In the genomic region with DNA sequence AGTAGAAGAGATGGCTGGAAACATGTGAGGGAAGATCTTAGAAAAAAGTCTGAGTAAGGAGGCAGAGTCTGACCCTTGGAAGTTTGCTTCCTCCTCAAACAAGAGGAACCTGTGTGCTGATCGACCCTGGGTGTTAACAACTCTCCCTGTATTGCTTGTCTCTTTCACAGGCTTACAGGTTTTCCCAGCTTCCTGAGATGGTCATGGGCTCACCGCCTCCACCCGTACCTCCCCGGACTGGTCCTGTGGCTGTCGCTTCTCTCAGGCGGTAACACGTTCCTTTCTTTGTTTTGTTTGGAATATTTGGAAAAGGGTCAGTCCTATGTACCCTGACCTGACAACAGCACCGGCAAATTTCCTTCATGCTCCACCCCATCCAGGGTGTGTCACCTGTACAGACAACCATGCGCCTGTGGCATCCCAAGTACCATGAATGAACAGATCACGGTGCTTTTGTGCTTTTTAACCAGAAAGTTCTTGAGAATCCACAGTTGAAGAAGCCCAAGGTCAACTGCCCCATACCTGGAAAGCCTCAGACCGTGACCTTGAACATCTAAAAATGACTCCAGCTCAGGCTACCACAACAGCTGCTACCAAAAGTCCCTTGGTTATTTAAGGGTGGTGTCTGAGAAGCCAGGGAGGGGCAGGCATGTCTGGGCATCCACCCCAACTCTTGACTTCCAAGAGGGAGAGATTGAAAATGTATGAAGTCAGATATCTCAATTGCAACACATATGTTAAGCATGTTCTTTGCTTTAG, we compare ENCODE assay signal across 1 cellular context.
TF ChIP-seq lines count a peak whose summit lies in the region.

No MANE protein-coding gene starts in this region.

TF ChIP-seq in GM12878, 131 proteins besides CTCF, POLR2A, EP300 and RAD21 (continued from another document):
- TF ChIP-seq, protein P1, sequence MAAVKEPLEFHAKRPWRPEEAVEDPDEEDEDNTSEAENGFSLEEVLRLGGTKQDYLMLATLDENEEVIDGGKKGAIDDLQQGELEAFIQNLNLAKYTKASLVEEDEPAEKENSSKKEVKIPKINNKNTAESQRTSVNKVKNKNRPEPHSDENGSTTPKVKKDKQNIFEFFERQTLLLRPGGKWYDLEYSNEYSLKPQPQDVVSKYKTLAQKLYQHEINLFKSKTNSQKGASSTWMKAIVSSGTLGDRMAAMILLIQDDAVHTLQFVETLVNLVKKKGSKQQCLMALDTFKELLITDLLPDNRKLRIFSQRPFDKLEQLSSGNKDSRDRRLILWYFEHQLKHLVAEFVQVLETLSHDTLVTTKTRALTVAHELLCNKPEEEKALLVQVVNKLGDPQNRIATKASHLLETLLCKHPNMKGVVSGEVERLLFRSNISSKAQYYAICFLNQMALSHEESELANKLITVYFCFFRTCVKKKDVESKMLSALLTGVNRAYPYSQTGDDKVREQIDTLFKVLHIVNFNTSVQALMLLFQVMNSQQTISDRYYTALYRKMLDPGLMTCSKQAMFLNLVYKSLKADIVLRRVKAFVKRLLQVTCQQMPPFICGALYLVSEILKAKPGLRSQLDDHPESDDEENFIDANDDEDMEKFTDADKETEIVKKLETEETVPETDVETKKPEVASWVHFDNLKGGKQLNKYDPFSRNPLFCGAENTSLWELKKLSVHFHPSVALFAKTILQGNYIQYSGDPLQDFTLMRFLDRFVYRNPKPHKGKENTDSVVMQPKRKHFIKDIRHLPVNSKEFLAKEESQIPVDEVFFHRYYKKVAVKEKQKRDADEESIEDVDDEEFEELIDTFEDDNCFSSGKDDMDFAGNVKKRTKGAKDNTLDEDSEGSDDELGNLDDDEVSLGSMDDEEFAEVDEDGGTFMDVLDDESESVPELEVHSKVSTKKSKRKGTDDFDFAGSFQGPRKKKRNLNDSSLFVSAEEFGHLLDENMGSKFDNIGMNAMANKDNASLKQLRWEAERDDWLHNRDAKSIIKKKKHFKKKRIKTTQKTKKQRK (IDR thresholded peaks at IDR 0.05; ENCODE audit: low read depth, low read length) = no peak
- TF ChIP-seq HCFC1 (IDR thresholded peaks at IDR 0.05; ENCODE audit: low read length) = no peak
- TF ChIP-seq MTA2 (IDR thresholded peaks at IDR 0.05; ENCODE audit: low read depth) = no peak
- peak; percentile 88; the same call in 1 of the 2 replicates for TF ChIP-seq ESRRA (IDR thresholded peaks at IDR 0.05; ENCODE audit: low read length)
- TF ChIP-seq SUZ12 (IDR thresholded peaks at IDR 0.05; ENCODE audit: unreplicated experiment) = no peak
- TF ChIP-seq, protein P2, sequence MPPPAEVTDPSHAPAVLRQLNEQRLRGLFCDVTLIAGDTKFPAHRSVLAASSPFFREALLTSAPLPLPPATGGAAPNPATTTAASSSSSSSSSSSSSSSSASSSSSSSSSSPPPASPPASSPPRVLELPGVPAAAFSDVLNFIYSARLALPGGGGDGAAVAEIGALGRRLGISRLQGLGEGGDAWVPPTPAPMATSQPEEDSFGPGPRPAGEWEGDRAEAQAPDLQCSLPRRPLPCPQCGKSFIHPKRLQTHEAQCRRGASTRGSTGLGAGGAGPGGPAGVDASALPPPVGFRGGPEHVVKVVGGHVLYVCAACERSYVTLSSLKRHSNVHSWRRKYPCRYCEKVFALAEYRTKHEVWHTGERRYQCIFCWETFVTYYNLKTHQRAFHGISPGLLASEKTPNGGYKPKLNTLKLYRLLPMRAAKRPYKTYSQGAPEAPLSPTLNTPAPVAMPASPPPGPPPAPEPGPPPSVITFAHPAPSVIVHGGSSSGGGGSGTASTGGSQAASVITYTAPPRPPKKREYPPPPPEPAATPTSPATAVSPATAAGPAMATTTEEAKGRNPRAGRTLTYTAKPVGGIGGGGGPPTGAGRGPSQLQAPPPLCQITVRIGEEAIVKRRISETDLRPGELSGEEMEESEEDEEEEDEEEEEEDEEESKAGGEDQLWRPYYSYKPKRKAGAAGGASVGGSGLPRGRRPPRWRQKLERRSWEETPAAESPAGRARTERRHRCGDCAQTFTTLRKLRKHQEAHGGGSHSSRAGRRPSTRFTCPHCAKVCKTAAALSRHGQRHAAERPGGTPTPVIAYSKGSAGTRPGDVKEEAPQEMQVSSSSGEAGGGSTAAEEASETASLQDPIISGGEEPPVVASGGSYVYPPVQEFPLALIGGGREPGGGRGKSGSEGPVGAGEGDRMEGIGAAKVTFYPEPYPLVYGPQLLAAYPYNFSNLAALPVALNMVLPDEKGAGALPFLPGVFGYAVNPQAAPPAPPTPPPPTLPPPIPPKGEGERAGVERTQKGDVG (CRISPR knock-in tag; IDR thresholded peaks at IDR 0.05) = no peak
- TF ChIP-seq YBX1 (IDR thresholded peaks at IDR 0.05) = no peak
- TF ChIP-seq, protein P3, sequence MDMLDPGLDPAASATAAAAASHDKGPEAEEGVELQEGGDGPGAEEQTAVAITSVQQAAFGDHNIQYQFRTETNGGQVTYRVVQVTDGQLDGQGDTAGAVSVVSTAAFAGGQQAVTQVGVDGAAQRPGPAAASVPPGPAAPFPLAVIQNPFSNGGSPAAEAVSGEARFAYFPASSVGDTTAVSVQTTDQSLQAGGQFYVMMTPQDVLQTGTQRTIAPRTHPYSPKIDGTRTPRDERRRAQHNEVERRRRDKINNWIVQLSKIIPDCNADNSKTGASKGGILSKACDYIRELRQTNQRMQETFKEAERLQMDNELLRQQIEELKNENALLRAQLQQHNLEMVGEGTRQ (IDR thresholded peaks at IDR 0.05; ENCODE audit: borderline replicate concordance, low read depth, low read length) = no peak
- TF ChIP-seq MYB (IDR thresholded peaks at IDR 0.05; ENCODE audit: borderline replicate concordance, low read depth, low read length) = no peak
- peak; percentile 51; the same call in 1 of the 2 replicates for TF ChIP-seq BCL11A (IDR thresholded peaks at IDR 0.05; ENCODE audit: low read depth, low read length)
- TF ChIP-seq, protein P4, sequence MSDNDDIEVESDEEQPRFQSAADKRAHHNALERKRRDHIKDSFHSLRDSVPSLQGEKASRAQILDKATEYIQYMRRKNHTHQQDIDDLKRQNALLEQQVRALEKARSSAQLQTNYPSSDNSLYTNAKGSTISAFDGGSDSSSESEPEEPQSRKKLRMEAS (IDR thresholded peaks at IDR 0.05; ENCODE audit: low read depth, low read length) = no peak
- TF ChIP-seq, protein P5, sequence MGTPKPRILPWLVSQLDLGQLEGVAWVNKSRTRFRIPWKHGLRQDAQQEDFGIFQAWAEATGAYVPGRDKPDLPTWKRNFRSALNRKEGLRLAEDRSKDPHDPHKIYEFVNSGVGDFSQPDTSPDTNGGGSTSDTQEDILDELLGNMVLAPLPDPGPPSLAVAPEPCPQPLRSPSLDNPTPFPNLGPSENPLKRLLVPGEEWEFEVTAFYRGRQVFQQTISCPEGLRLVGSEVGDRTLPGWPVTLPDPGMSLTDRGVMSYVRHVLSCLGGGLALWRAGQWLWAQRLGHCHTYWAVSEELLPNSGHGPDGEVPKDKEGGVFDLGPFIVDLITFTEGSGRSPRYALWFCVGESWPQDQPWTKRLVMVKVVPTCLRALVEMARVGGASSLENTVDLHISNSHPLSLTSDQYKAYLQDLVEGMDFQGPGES (IDR thresholded peaks at IDR 0.05) = no peak
TF ChIP-seq in GM12878: peak in this region for 17.
